ENCODE assay signal across 9 cellular contexts in genomic region chr13:30308548-30308947, GRCh38. TPM values are rescaled to one million over a fixed set of nuclear protein-coding genes. Genes with fewer than 3 reads are reported as not detected.
DNase-seq lines count a peak whose midpoint lies in the region; ATAC-seq, FAIRE-seq and TF ChIP-seq lines count a peak whose summit lies in the region.
"Had no signal": no experiment of that assay in that cellular context is flagged by ENCODE, and none has a peak within 500 bp of the region (broad histone marks: within the 10 kb centered on the region; RNA-seq: fewer than 3 reads in every experiment).

No MANE protein-coding gene starts in this region.

- H3K36me3 ChIP-seq in bronchial epithelial cell (ENCODE audit: control insufficient read depth, insufficient read depth, low read length) = no peaks in the 10 kb centered on the region
- H3K36me3 ChIP-seq in sigmoid colon = no peaks in the 10 kb centered on the region

- no peak overlapping the region for H3K27ac Mint-ChIP-seq in activated CD4-positive, alpha-beta T cell treated with anti-CD3 and anti-CD28 coated beads, Interleukin-2, amount 10 ng/mL, durations not matched to agents 24 days and 14 days

- intact Hi-C loops in activated CD4-positive, alpha-beta T cell treated with anti-CD3 and anti-CD28 coated beads, Interleukin-2, amount 10 ng/mL, durations not matched to agents 24 days and 14 days (cut with micrococcal nuclease) = loop anchor here (5.0 to 10.0 kb wide), 5 partner anchors 54 to 854 kb away; partner anchors contain the start of gene HSPH1
- intact Hi-C loops in sigmoid colon (cut with DNase I) = loop anchor here (5.0 kb wide), 1 partner anchor 176 kb away; no protein-coding TSS in a partner anchor

- H3K27me3 ChIP-seq in bronchial epithelial cell (ENCODE audit: control insufficient read depth, insufficient read depth, low read length) = no peaks in the 10 kb centered on the region
- no peaks in the 10 kb centered on the region for H3K27me3 ChIP-seq in sigmoid colon

- H3K4me3 ChIP-seq in bronchial epithelial cell (ENCODE audit: low read depth, low read length) (no peak overlapping the region), sigmoid colon (no peak overlapping the region)

- FAIRE-seq in bronchial epithelial cell (lab: Jason Lieb, UNC) = no peak

- TF ChIP-seq EP300 in sigmoid colon (IDR thresholded peaks at IDR 0.05) = no peak

- TF ChIP-seq POLR2A in sigmoid colon (IDR thresholded peaks at IDR 0.05) = no peak

- TF ChIP-seq CTCF in bronchial epithelial cell (IDR thresholded peaks at IDR 0.05; ENCODE audit: insufficient read depth, low read length, severe bottlenecking) (no peak), sigmoid colon (IDR thresholded peaks at IDR 0.05) (no peak)

- H3K4me3 Mint-ChIP-seq in activated CD4-positive, alpha-beta T cell treated with anti-CD3 and anti-CD28 coated beads, Interleukin-2, amount 10 ng/mL, durations not matched to agents 24 days and 14 days = peak overlapping the region; percentile 53

- H3K27ac ChIP-seq in sigmoid colon = peak overlapping the region in 3 of 4 donors; percentile 89 to 95 (median 95)

- peaks cover 0 to 58% (median 45%) of the 10 kb centered on the region in 4 donors for H3K4me1 ChIP-seq in sigmoid colon

- H3K27me3 Mint-ChIP-seq in activated CD4-positive, alpha-beta T cell treated with anti-CD3 and anti-CD28 coated beads, Interleukin-2, amount 10 ng/mL, durations not matched to agents 24 days and 14 days = no peaks in the 10 kb centered on the region

- no peaks in the 10 kb centered on the region for H3K9me3 ChIP-seq in sigmoid colon

- no peak for ATAC-seq in HG02973 (IDR thresholded peaks at IDR 0.05; ENCODE audit: unreplicated experiment)

- peaks cover 6% of the 10 kb centered on the region for H3K36me3 Mint-ChIP-seq in activated CD4-positive, alpha-beta T cell treated with anti-CD3 and anti-CD28 coated beads, Interleukin-2, amount 10 ng/mL, durations not matched to agents 24 days and 14 days (ENCODE audit: low read depth)

- 77 to 86% methylated on average over 4 of the region's 4 CpGs for WGBS in sigmoid colon, 2 donors

- H3K9me3 Mint-ChIP-seq in activated CD4-positive, alpha-beta T cell treated with anti-CD3 and anti-CD28 coated beads, Interleukin-2, amount 10 ng/mL, durations not matched to agents 24 days and 14 days = no peaks in the 10 kb centered on the region

- peaks cover 37% of the 10 kb centered on the region for H3K4me1 Mint-ChIP-seq in activated CD4-positive, alpha-beta T cell treated with anti-CD3 and anti-CD28 coated beads, Interleukin-2, amount 10 ng/mL, durations not matched to agents 24 days and 14 days

- no peak for DNase-seq in activated CD4-positive, alpha-beta T cell treated with anti-CD3 and anti-CD28 coated beads, Interleukin-2, amount 10 ng/mL, durations not matched to agents 24 days and 14 days
- DNase-seq in activated CD4-positive, alpha-beta T cell treated with anti-CD3 and anti-CD28 coated beads for 4 hours = no peak
- DNase-seq in NCI-H226 = peak; percentile 8
- peak; percentile 46 for DNase-seq in bronchial epithelial cell (ENCODE audit: low read depth)
- DNase-seq in sigmoid colon = no peak
- DNase-seq in NCI-H774 (lab: John Stamatoyannopoulos, UW) = no peak
- no peak for DNase-seq in OCI-M2 (lab: John Stamatoyannopoulos, UW; ENCODE audit: unreplicated experiment)
- DNase-seq: NCI-H1417 treated with DMSO at 0.1 percent for 48 hours had no signal

RNA-seq across cellular contexts. Expression of gene KATNAL1, which starts 1.2 kb away (rescaled TPM):
- total RNA-seq in activated CD4-positive, alpha-beta T cell treated with anti-CD3 and anti-CD28 coated beads, Interleukin-2, amount 10 ng/mL, durations not matched to agents 24 days and 14 days = 7.5 and 9.0 TPM in 2 replicates
- total RNA-seq in bronchial epithelial cell (5.5 and 5.6 TPM in 2 replicates), sigmoid colon (10 to 100 TPM; 31.9 to 51.2 (median 45.5) TPM)
- 1 to 10 TPM in 2 of 3 donors, under 1 TPM in 1; 0.92 to 2.8 (median 1.8) TPM for polyA plus RNA-seq in sigmoid colon

Comparison
In these comparisons a context has a peak if more than half of its experiments do, and no peak if none do; other contexts are left out.
1. DNase-seq: peak in NCI-H226 (single experiment) and bronchial epithelial cell (single experiment); none in activated CD4-positive, alpha-beta T cell treated with anti-CD3 and anti-CD28 coated beads, Interleukin-2, amount 10 ng/mL, durations not matched to agents 24 days and 14 days (single experiment), activated CD4-positive, alpha-beta T cell treated with anti-CD3 and anti-CD28 coated beads for 4 hours (0 of 2), sigmoid colon (single experiment), NCI-H774 (single experiment) and OCI-M2 (single experiment).